18 cellular contexts compared by ENCODE assay signal in genomic region chr3:30401971-30402370, GRCh38.
A peak's percentile ranks its signal among the peaks of the same experiment; 100 is the strongest.
DNase-seq lines count a peak whose midpoint lies in the region; TF ChIP-seq lines count a peak whose summit lies in the region.
"Had no signal": no experiment of that assay in that cellular context is flagged by ENCODE, and none has a peak within 500 bp of the region (broad histone marks: within the 10 kb centered on the region; RNA-seq: fewer than 3 reads in every experiment).

No MANE protein-coding gene starts in this region.

- H3K27me3 Mint-ChIP-seq in activated naive CD4-positive, alpha-beta T cell treated with anti-CD3 and anti-CD28 coated beads for 36 hours (ENCODE audit: low read depth), result no peaks in the 10 kb centered on the region
- H3K27me3 Mint-ChIP-seq: activated naive CD8-positive, alpha-beta T cell treated with anti-CD3 and anti-CD28 coated beads, Interleukin-2, amount 10 ng/mL, durations not matched to agents 7 days and 5 days had no signal

- no peaks in the 10 kb centered on the region for H3K36me3 Mint-ChIP-seq in activated naive CD4-positive, alpha-beta T cell treated with anti-CD3 and anti-CD28 coated beads for 36 hours (ENCODE audit: low read depth)
- H3K36me3 Mint-ChIP-seq: immature natural killer cell had no signal

- no peak overlapping the region for H3K27ac Mint-ChIP-seq in activated naive CD4-positive, alpha-beta T cell treated with anti-CD3 and anti-CD28 coated beads for 36 hours
- H3K27ac Mint-ChIP-seq: activated naive CD8-positive, alpha-beta T cell treated with anti-CD3 and anti-CD28 coated beads, Interleukin-2, amount 10 ng/mL, durations not matched to agents 7 days and 5 days; immature natural killer cell had no signal

- in situ Hi-C loops in SK-MEL-5 (cut with HindIII; ENCODE audit: low pct_unique_long_range_greater_than_20kb, low sequenced_read_pairs) (no loop called here), GM13976 (cut with MboI; ENCODE audit: low sequenced_read_pairs, unreplicated experiment) (no loop called here)

- peak; percentile 12 for DNase-seq in activated naive CD4-positive, alpha-beta T cell treated with anti-CD3 and anti-CD28 coated beads for 36 hours
- DNase-seq in activated naive CD4-positive, alpha-beta T cell treated with anti-CD3 and anti-CD28 coated beads, Interleukin-2, amount 50 U/mL, for 16 hours, result no peak
- peak; percentile 58 for DNase-seq in SK-MEL-5 (ENCODE audit: low read depth, low spot score)
- peak; percentile 54 for DNase-seq in fibroblast of peridontal ligament (ENCODE audit: extremely low read depth)
- peak; percentile 48 for DNase-seq in skeletal muscle cell (ENCODE audit: low read depth)
- no peak for DNase-seq in NCI-H2196 (lab: John Stamatoyannopoulos, UW; ENCODE audit: unreplicated experiment)
- DNase-seq in GM13976 (ENCODE audit: low spot score), result no peak
- DNase-seq in NOMO-1 treated with dmso at 0.1 percent for 144 hours (lab: John Stamatoyannopoulos, UW; ENCODE audit: unreplicated experiment), result no peak
- DNase-seq: activated naive CD8-positive, alpha-beta T cell treated with anti-CD3 and anti-CD28 coated beads, Interleukin-2, amount 10 ng/mL, durations not matched to agents 7 days and 5 days; colonic mucosa; immature natural killer cell; NCI-H2081 treated with DMSO at 0.1 percent for 48 hours; occipital lobe; stimulated activated CD4-positive, alpha-beta T cell treated with anti-CD3 and anti-CD28 coated beads, Interleukin-12 subunit alpha, Interleukin-12 subunit beta, amount 100 ng/mL, for 4 hours; testis; WERI-Rb-1 had no signal

- TF ChIP-seq CTCF in GM13976 (IDR thresholded peaks at IDR 0.05; ENCODE audit: borderline replicate concordance, control extremely low read depth, extremely low read depth, insufficient read depth, missing control alignments), result no peak

- no peaks in the 10 kb centered on the region for H3K9me3 Mint-ChIP-seq in activated naive CD4-positive, alpha-beta T cell treated with anti-CD3 and anti-CD28 coated beads for 36 hours
- H3K9me3 Mint-ChIP-seq: immature natural killer cell had no signal

- no peak overlapping the region for H3K4me3 ChIP-seq in skeletal muscle cell (ENCODE audit: low read depth, low read length)
- H3K4me3 ChIP-seq: A549, colonic mucosa, SK-N-MC, testis had no signal

- no peak overlapping the region for H3K4me3 Mint-ChIP-seq in activated naive CD4-positive, alpha-beta T cell treated with anti-CD3 and anti-CD28 coated beads for 36 hours
- H3K4me3 Mint-ChIP-seq: immature natural killer cell had no signal

- intact Hi-C loops in activated naive CD4-positive, alpha-beta T cell treated with anti-CD3 and anti-CD28 coated beads for 36 hours (cut with micrococcal nuclease), result loop anchor here (5.0 kb wide), 1 partner anchor 70 kb away; no protein-coding TSS in a partner anchor

- CTCF ChIA-PET in activated naive CD4-positive, alpha-beta T cell treated with anti-CD3 and anti-CD28 coated beads for 36 hours (lab: Charles Lee), result interaction anchor here (0.6 kb wide), 1 partner anchor 203 kb away, joined by 3 read pairs; no protein-coding TSS in a partner anchor

- H3K4me1 Mint-ChIP-seq in activated naive CD4-positive, alpha-beta T cell treated with anti-CD3 and anti-CD28 coated beads for 36 hours (ENCODE audit: low read depth), result peaks cover 16% of the 10 kb centered on the region
- H3K4me1 Mint-ChIP-seq: immature natural killer cell had no signal

Comparison
In these comparisons a context has a peak if more than half of its experiments do, and no peak if none do; other contexts are left out.
1. DNase-seq: peak in activated naive CD4-positive, alpha-beta T cell treated with anti-CD3 and anti-CD28 coated beads for 36 hours (single experiment), SK-MEL-5 (single experiment), fibroblast of peridontal ligament (single experiment) and skeletal muscle cell (single experiment); none in activated naive CD4-positive, alpha-beta T cell treated with anti-CD3 and anti-CD28 coated beads, Interleukin-2, amount 50 U/mL, for 16 hours (single experiment), NCI-H2196 (single experiment), GM13976 (single experiment) and NOMO-1 treated with dmso at 0.1 percent for 144 hours (single experiment).